In the genomic region with DNA sequence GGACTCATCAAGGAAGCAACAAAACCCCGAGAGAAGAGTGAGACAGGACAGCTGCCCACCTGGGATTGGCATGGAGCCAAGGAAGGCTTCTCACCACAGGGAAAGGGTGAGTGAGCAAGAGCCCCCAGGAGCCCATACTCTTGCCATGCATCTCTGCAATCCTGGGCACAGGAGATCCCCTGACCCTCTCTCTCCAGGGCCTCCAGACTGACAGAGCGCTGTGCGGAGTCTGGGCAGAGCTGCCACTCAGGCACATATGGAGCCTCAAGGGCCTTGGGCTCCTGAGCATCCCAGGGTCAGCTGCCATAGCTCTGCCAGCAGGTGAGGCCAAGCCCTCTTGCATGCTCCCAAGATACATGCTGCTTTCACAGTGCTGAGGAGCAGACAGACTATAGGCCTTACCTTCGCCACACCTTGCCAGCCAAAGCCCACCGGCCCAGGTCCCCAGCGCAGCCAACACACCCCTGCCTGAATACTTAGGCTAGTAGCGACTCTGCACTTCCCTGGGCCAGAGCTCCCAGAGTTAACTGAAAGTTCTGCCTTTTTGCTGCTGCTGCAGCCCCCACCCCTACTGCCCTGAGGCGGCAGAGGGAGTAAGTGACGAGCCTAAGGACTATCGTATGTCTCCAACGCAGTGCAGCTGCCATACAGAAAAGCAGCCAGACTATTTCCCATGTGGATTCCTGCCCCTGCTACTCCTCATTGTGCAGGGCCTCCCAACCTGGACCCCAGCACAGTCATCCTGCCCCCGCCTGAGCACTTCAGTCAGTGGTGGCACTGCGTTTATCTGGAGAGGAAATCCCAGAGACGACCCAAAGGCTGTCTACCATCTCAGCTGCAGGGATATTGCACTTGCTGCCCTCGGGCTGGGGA, we compare ENCODE assay signal across 7 cellular contexts.
DNase-seq lines count a peak whose midpoint lies in the region; TF ChIP-seq lines count a peak whose summit lies in the region.
"Not testable (repeated sequence)": the region's sequence is repeated elsewhere in the genome, so short reads cannot be mapped to it uniquely, and the experiment has no call there.

No MANE protein-coding gene starts in this region.

- not testable (repeated sequence) for TF ChIP-seq EP300 in SK-N-SH (IDR thresholded peaks at IDR 0.05; ENCODE audit: borderline replicate concordance in 1 of 2, low read depth in 1 of 2, low read length in 1 of 2)

- TF ChIP-seq CTCF in SK-N-SH (IDR thresholded peaks at IDR 0.05), result not testable (repeated sequence)

- not testable (repeated sequence) for H3K36me3 ChIP-seq in SK-N-SH (replicated peaks in 1 of 2; ENCODE audit: control insufficient read depth in 1 of 2, insufficient read depth in 2 of 2, low read length in 1 of 2); mesenchymal stem cell (ENCODE audit: control insufficient read depth in 1 of 2, insufficient read depth in 2 of 2, low read depth in 1 of 2, low read length in 2 of 2)

- peak overlapping the region; percentile 57 for H2BK15ac ChIP-seq in mesenchymal stem cell (ENCODE audit: low read depth, poor library complexity, severe bottlenecking)

- 28% methylated on average over 12 of the region's 15 CpGs for WGBS in SK-N-SH (ENCODE audit: low lambda C conversion rate)
- WGBS in mesenchymal stem cell, result 58% methylated on average over 14 of the region's 15 CpGs

- not testable (repeated sequence) for TF ChIP-seq RAD21 in SK-N-SH (IDR thresholded peaks at IDR 0.05; ENCODE audit: low read length)

- H2BK12ac ChIP-seq in mesenchymal stem cell (ENCODE audit: low read length in 2 of 2), result peak overlapping the region in 1 of 2 experiments; percentile 54

- H3K18ac ChIP-seq in mesenchymal stem cell (ENCODE audit: low read depth in 1 of 2, low read length in 2 of 2), result peak overlapping the region in 1 of 2 experiments; percentile 57

- POLR2A ChIA-PET in SK-N-SH (lab: Yijun Ruan, JAX), result not testable (repeated sequence)

- H3K9ac ChIP-seq in SK-N-SH; mesenchymal stem cell (ENCODE audit: low read length): not testable (repeated sequence)

- peak overlapping the region; percentile 19; the same call in 1 of the 2 replicates for H3K4me2 ChIP-seq in SK-N-SH
- H3K4me2 ChIP-seq in mesenchymal stem cell (ENCODE audit: low read length, poor library complexity, severe bottlenecking), result not testable (repeated sequence)

- H3K27ac ChIP-seq in SK-N-SH (ENCODE audit: low read depth in 2 of 2, low read length in 1 of 2); mesenchymal stem cell (ENCODE audit: low read length, poor library complexity, severe bottlenecking): not testable (repeated sequence)

- CTCF ChIA-PET in SK-N-SH (lab: Yijun Ruan, JAX), result not testable (repeated sequence)

- not testable (repeated sequence) for H2AFZ ChIP-seq in SK-N-SH (ENCODE audit: low read depth); mesenchymal stem cell (ENCODE audit: low read depth, low read length)

- not testable (repeated sequence) for H3K79me1 ChIP-seq in mesenchymal stem cell (replicated peaks; ENCODE audit: low read length, poor library complexity, severe bottlenecking)

- not testable (repeated sequence) for H3K9me2 ChIP-seq in SK-N-SH

- H2BK120ac ChIP-seq in mesenchymal stem cell (ENCODE audit: low read depth, low read length), result not testable (repeated sequence)

- not testable (repeated sequence) for H3F3A ChIP-seq in SK-N-SH (replicated peaks; ENCODE audit: insufficient read depth)

- H3K14ac ChIP-seq in mesenchymal stem cell (ENCODE audit: low read length in 2 of 2), result not testable (repeated sequence)

- H2AK5ac ChIP-seq in mesenchymal stem cell (ENCODE audit: low read length, severe bottlenecking), result peak overlapping the region; percentile 78

- DNase-seq in Daoy (ENCODE audit: low read depth) (peak; percentile 17), NCI-H146 treated with DMSO at 0.1 percent for 48 hours (lab: John Stamatoyannopoulos, UW; ENCODE audit: unreplicated experiment) (peak; percentile 29), brain pericyte (ENCODE audit: low read depth, low spot score) (peak; percentile 11), iPS-NIHi7 (ENCODE audit: extremely low spot score) (peak; percentile 8), retina (peak; percentile 47)
- DNase-seq in SK-N-SH, mesenchymal stem cell: not testable (repeated sequence)

- H3K4me1 ChIP-seq in SK-N-SH (ENCODE audit: control insufficient read depth in 1 of 2, insufficient read depth in 2 of 2, low read depth in 1 of 2, low read length in 1 of 2) (peaks cover 0 to 12% of the 10 kb centered on the region in 2 experiments; a peak in 1 of 4 replicates), mesenchymal stem cell (ENCODE audit: control insufficient read depth, insufficient read depth, low read depth, low read length) (peaks cover 10% of the 10 kb centered on the region)

- not testable (repeated sequence) for H4K91ac ChIP-seq in mesenchymal stem cell (ENCODE audit: low read length)

- not testable (repeated sequence) for H3K4ac ChIP-seq in mesenchymal stem cell (ENCODE audit: low read depth in 1 of 2, low read length in 2 of 2)

- not testable (repeated sequence) for H3K23ac ChIP-seq in mesenchymal stem cell (ENCODE audit: low read length in 2 of 2)

- not testable (repeated sequence) for H3K79me2 ChIP-seq in SK-N-SH (ENCODE audit: insufficient read depth)

- not testable (repeated sequence) for H4K8ac ChIP-seq in mesenchymal stem cell (ENCODE audit: low read length)

- not testable (repeated sequence) for H3K4me3 ChIP-seq in SK-N-SH (ENCODE audit: low read depth in 2 of 2, low read length in 1 of 2); mesenchymal stem cell (ENCODE audit: insufficient read depth in 1 of 2, low read depth in 1 of 2, low read length in 2 of 2)

- not testable (repeated sequence) for H3K27me3 ChIP-seq in SK-N-SH (ENCODE audit: insufficient read depth); mesenchymal stem cell (ENCODE audit: control insufficient read depth in 1 of 2, insufficient read depth in 1 of 2, low read length in 2 of 2)

- not testable (repeated sequence) for H2BK5ac ChIP-seq in mesenchymal stem cell (ENCODE audit: low read depth, low read length, poor library complexity, severe bottlenecking)

- H3K9me3 ChIP-seq in SK-N-SH; mesenchymal stem cell (ENCODE audit: control insufficient read depth, low read length): not testable (repeated sequence)

- not testable (repeated sequence) for H4K20me1 ChIP-seq in SK-N-SH (ENCODE audit: insufficient read depth)
